32 cellular contexts compared by ENCODE assay signal in the genomic region with DNA sequence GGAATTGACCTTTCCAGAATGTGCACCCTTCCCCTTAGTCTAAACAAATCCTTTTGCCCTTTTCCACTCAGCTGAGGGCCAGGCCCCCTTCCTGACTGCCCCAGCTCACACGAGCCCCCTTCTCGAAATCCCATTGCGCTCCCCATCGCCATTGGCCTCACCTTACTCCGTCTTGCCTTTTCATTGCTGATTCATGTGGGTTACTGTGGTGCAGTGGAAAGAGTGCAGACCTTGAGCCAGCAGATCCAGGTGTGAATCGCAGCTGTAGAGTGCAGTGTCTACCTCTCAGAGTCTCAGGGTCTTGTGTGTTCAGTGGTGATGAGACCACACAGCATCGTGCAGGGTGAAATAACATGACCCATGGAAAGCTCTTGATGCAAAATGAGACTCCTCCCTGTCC.
"Had no signal": no experiment of that assay in that cellular context is flagged by ENCODE, and none has a peak within 500 bp of the region (broad histone marks: within the 10 kb centered on the region; RNA-seq: fewer than 3 reads in every experiment).

No MANE protein-coding gene starts in this region.

- H3K4me2 ChIP-seq: hepatocyte had no signal

- H3K9me3 ChIP-seq: breast epithelium, gastroesophageal sphincter, neutrophil, ovary, right lobe of liver, stomach, thyroid gland, upper lobe of right lung had no signal

- H3K4me1 ChIP-seq: gastroesophageal sphincter, right lobe of liver, stomach, thyroid gland, upper lobe of right lung had no signal

- H3K4me3 Mint-ChIP-seq: activated CD4-positive, alpha-beta memory T cell treated with anti-CD3 and anti-CD28 coated beads, Interleukin-2, amount 10 ng/mL, durations not matched to agents 7 days and 5 days; activated naive CD8-positive, alpha-beta T cell treated with anti-CD3 and anti-CD28 coated beads, Interleukin-2, amount 50 U/mL, for 24 hours; activated T-cell treated with anti-CD3 and anti-CD28 coated beads, Interleukin-2, amount 50 U/mL, for 24 hours; central memory CD8-positive, alpha-beta T cell; effector memory CD8-positive, alpha-beta T cell; mesothelial cell of epicardium; naive B cell; nephron progenitor cell; T-helper 17 cell had no signal

- DNase-seq: activated CD4-positive, alpha-beta memory T cell treated with anti-CD3 and anti-CD28 coated beads, Interleukin-2, amount 10 ng/mL, durations not matched to agents 7 days and 5 days; activated CD4-positive, alpha-beta T cell treated with anti-CD3 and anti-CD28 coated beads for 48 hours; activated CD8-positive, alpha-beta memory T cell treated with anti-CD3 and anti-CD28 coated beads, Interleukin-2, amount 50 U/mL, for 48 hours; activated gamma-delta T cell treated with Interleukin-2 at 50 U/mL for 16 hours; activated naive CD4-positive, alpha-beta T cell treated with anti-CD3 and anti-CD28 coated beads, Interleukin-2, amount 50 U/mL, for 16 hours; activated naive CD8-positive, alpha-beta T cell treated with anti-CD3 and anti-CD28 coated beads, Interleukin-2, amount 50 U/mL, for 24 hours; activated T-cell treated with anti-CD3 and anti-CD28 coated beads, Interleukin-2, amount 50 U/mL, for 24 hours; amygdala; effector memory CD8-positive, alpha-beta T cell; erythroblast; islet precursor cell; left ventricle myocardium superior; naive B cell; ovary; right lobe of liver; stimulated activated CD4-positive, alpha-beta T cell treated with anti-CD3 and anti-CD28 coated beads, Interleukin-12 subunit alpha, Interleukin-12 subunit beta, amount 100 ng/mL, for 4 hours; stimulated activated CD4-positive, alpha-beta T cell treated with anti-CD3 and anti-CD28 coated beads, Interleukin-4, amount 100 ng/mL, for 1 hour; stomach; T-helper 17 cell; T1000; thyroid gland; upper lobe of right lung; WERI-Rb-1 had no signal

- H3K27me3 Mint-ChIP-seq: activated CD4-positive, alpha-beta memory T cell treated with anti-CD3 and anti-CD28 coated beads, Interleukin-2, amount 10 ng/mL, durations not matched to agents 7 days and 5 days; activated naive CD8-positive, alpha-beta T cell treated with anti-CD3 and anti-CD28 coated beads, Interleukin-2, amount 50 U/mL, for 24 hours; activated T-cell treated with anti-CD3 and anti-CD28 coated beads, Interleukin-2, amount 50 U/mL, for 24 hours; central memory CD8-positive, alpha-beta T cell; T-helper 17 cell had no signal

- H3K4me1 Mint-ChIP-seq: activated CD4-positive, alpha-beta memory T cell treated with anti-CD3 and anti-CD28 coated beads, Interleukin-2, amount 10 ng/mL, durations not matched to agents 7 days and 5 days; activated naive CD8-positive, alpha-beta T cell treated with anti-CD3 and anti-CD28 coated beads, Interleukin-2, amount 50 U/mL, for 24 hours; central memory CD8-positive, alpha-beta T cell; T-helper 17 cell had no signal

- H3K27me3 ChIP-seq: breast epithelium, gastroesophageal sphincter, hepatocyte, neutrophil, right lobe of liver, stomach, thyroid gland, upper lobe of right lung had no signal

- ATAC-seq: activated CD4-positive, CD25-positive, alpha-beta regulatory T cell treated with anti-CD3 and anti-CD28 coated beads, Interleukin-2, amount 50 U/mL, for 24 hours; activated naive CD8-positive, alpha-beta T cell treated with anti-CD3 and anti-CD28 coated beads, Interleukin-2, amount 50 U/mL, for 24 hours; effector memory CD8-positive, alpha-beta T cell; gastroesophageal sphincter; left ventricle myocardium superior; T-helper 17 cell; upper lobe of right lung had no signal

- H3K27ac Mint-ChIP-seq: activated CD4-positive, alpha-beta memory T cell treated with anti-CD3 and anti-CD28 coated beads, Interleukin-2, amount 10 ng/mL, durations not matched to agents 7 days and 5 days; activated naive CD8-positive, alpha-beta T cell treated with anti-CD3 and anti-CD28 coated beads, Interleukin-2, amount 50 U/mL, for 24 hours; activated T-cell treated with anti-CD3 and anti-CD28 coated beads, Interleukin-2, amount 50 U/mL, for 24 hours; effector memory CD8-positive, alpha-beta T cell; mesothelial cell of epicardium; nephron progenitor cell; progenitor cell of endocrine pancreas; T-helper 17 cell had no signal

- H3K36me3 Mint-ChIP-seq: mesothelial cell of epicardium, naive B cell had no signal

- H3K27ac ChIP-seq: breast epithelium, gastroesophageal sphincter, hepatocyte, neutrophil, ovary, right lobe of liver, stomach, thyroid gland, upper lobe of right lung, WERI-Rb-1 had no signal

- H3K79me2 ChIP-seq: hepatocyte had no signal

- H3K36me3 ChIP-seq: breast epithelium, gastroesophageal sphincter, neutrophil, ovary, right lobe of liver, stomach, thyroid gland, upper lobe of right lung, WERI-Rb-1 had no signal

- H2AFZ ChIP-seq: hepatocyte had no signal

- H3K9me3 Mint-ChIP-seq: activated CD4-positive, alpha-beta memory T cell treated with anti-CD3 and anti-CD28 coated beads, Interleukin-2, amount 10 ng/mL, durations not matched to agents 7 days and 5 days; activated naive CD8-positive, alpha-beta T cell treated with anti-CD3 and anti-CD28 coated beads, Interleukin-2, amount 50 U/mL, for 24 hours; activated T-cell treated with anti-CD3 and anti-CD28 coated beads, Interleukin-2, amount 50 U/mL, for 24 hours; effector memory CD8-positive, alpha-beta T cell; mesothelial cell of epicardium; naive B cell; nephron progenitor cell had no signal

- H3K4me3 ChIP-seq: breast epithelium, gastroesophageal sphincter, hepatocyte, ovary, right lobe of liver, stomach, thyroid gland, upper lobe of right lung had no signal
